ENCODE assay signal across 19 cellular contexts in genomic region chr6:110731898-110732297, GRCh38.
"Had no signal": no experiment of that assay in that cellular context is flagged by ENCODE, and none has a peak within 500 bp of the region (broad histone marks: within the 10 kb centered on the region; RNA-seq: fewer than 3 reads in every experiment).

No MANE protein-coding gene starts in this region.

- DNase-seq: activated CD4-positive, alpha-beta T cell treated with anti-CD3 and anti-CD28 coated beads for 4 hours; activated CD8-positive, alpha-beta memory T cell treated with anti-CD3 and anti-CD28 coated beads, Interleukin-2, amount 50 U/mL, for 4 hours; activated CD8-positive, alpha-beta T cell treated with anti-CD3 and anti-CD28 coated beads for 36 hours; activated naive CD4-positive, alpha-beta T cell; body of pancreas; NCI-H1092; NCI-H1417; NCI-H1930; NCI-H2107; NCI-H2171 treated with DMSO at 0.1 percent for 48 hours; NCI-H226; NCI-H510A; NK-92 treated with Interleukin-12 subunit alpha and Interleukin-12 subunit beta, amount 100 ng/mL, for 24 hours; SHP77 had no signal

- H3K9me3 ChIP-seq: ascending aorta, body of pancreas, SJSA1 had no signal

- H3K9me3 Mint-ChIP-seq: activated CD8-positive, alpha-beta T cell treated with anti-CD3 and anti-CD28 coated beads for 36 hours; activated naive CD4-positive, alpha-beta T cell treated with anti-CD3 and anti-CD28 coated beads, Interleukin-2, amount 50 U/mL, for 24 hours; central memory CD8-positive, alpha-beta T cell; T-helper 1 cell treated with Interleukin-12 subunit alpha and Interleukin-12 subunit beta and Interleukin-4 antibody, amounts not matched to agents 30 μg/mL and 1 μg/mL, for 36 hours had no signal

- H3K27ac Mint-ChIP-seq: activated CD8-positive, alpha-beta T cell treated with anti-CD3 and anti-CD28 coated beads for 36 hours; activated naive CD4-positive, alpha-beta T cell treated with anti-CD3 and anti-CD28 coated beads, Interleukin-2, amount 50 U/mL, for 24 hours; T-helper 1 cell treated with Interleukin-12 subunit alpha and Interleukin-12 subunit beta and Interleukin-4 antibody, amounts not matched to agents 30 μg/mL and 1 μg/mL, for 36 hours had no signal

- H3K27me3 Mint-ChIP-seq: activated CD8-positive, alpha-beta T cell treated with anti-CD3 and anti-CD28 coated beads for 36 hours; activated naive CD4-positive, alpha-beta T cell treated with anti-CD3 and anti-CD28 coated beads, Interleukin-2, amount 50 U/mL, for 24 hours; central memory CD8-positive, alpha-beta T cell had no signal

- H3K4me3 Mint-ChIP-seq: activated CD8-positive, alpha-beta T cell treated with anti-CD3 and anti-CD28 coated beads for 36 hours; activated naive CD4-positive, alpha-beta T cell treated with anti-CD3 and anti-CD28 coated beads, Interleukin-2, amount 50 U/mL, for 24 hours; central memory CD8-positive, alpha-beta T cell; T-helper 1 cell treated with Interleukin-12 subunit alpha and Interleukin-12 subunit beta and Interleukin-4 antibody, amounts not matched to agents 30 μg/mL and 1 μg/mL, for 36 hours had no signal

- H3K4me1 ChIP-seq: ascending aorta, body of pancreas, SJSA1 had no signal

- H3K27me3 ChIP-seq: ascending aorta, body of pancreas, SJSA1 had no signal

- H3K4me3 ChIP-seq: ascending aorta, body of pancreas, SJSA1 had no signal

- H3K4me1 Mint-ChIP-seq: activated naive CD4-positive, alpha-beta T cell treated with anti-CD3 and anti-CD28 coated beads, Interleukin-2, amount 50 U/mL, for 24 hours; central memory CD8-positive, alpha-beta T cell had no signal

- H3K27ac ChIP-seq: ascending aorta, body of pancreas, SJSA1 had no signal

- H3K36me3 ChIP-seq: ascending aorta, SJSA1 had no signal
